Comparison of ENCODE assay signal across 18 cellular contexts in genomic region chr17:77327181-77327565, GRCh38.
A peak's percentile ranks its signal among the peaks of the same experiment; 100 is the strongest.
DNase-seq lines count a peak whose midpoint lies in the region; ATAC-seq and TF ChIP-seq lines count a peak whose summit lies in the region.
"Had no signal": no experiment of that assay in that cellular context is flagged by ENCODE, and none has a peak within 500 bp of the region (broad histone marks: within the 10 kb centered on the region; RNA-seq: fewer than 3 reads in every experiment).

No MANE protein-coding gene starts in this region.

- H3K9ac ChIP-seq in BLaER1 = no peak overlapping the region
- H3K9ac ChIP-seq in endodermal cell (ENCODE audit: extremely low read depth, low read length, poor library complexity, severe bottlenecking) = no peak overlapping the region
- H3K9ac ChIP-seq in neural progenitor cell = no peak overlapping the region

- H3K4me1 ChIP-seq in BLaER1 = peaks cover 100% of the 10 kb centered on the region
- H3K4me1 ChIP-seq in endodermal cell (ENCODE audit: control insufficient read depth, insufficient read depth, low read length) = no peaks in the 10 kb centered on the region
- peaks cover 11% of the 10 kb centered on the region for H3K4me1 ChIP-seq in neural progenitor cell
- H3K4me1 ChIP-seq in CD8-positive, alpha-beta T cell (ENCODE audit: insufficient read depth, low read length) = peaks cover 61% of the 10 kb centered on the region

- peak overlapping the region; percentile 100 for H3K4me2 ChIP-seq in BLaER1
- no peak overlapping the region for H3K4me2 ChIP-seq in neural progenitor cell

- H3K36me3 ChIP-seq in BLaER1 (no peaks in the 10 kb centered on the region), H7 (replicated peaks; ENCODE audit: control insufficient read depth, insufficient read depth, low read length) (no peaks in the 10 kb centered on the region), endodermal cell (ENCODE audit: control insufficient read depth, insufficient read depth, low read length) (no peaks in the 10 kb centered on the region), neural progenitor cell (no peaks in the 10 kb centered on the region)
- no peaks in the 10 kb centered on the region for H3K36me3 ChIP-seq in CD8-positive, alpha-beta T cell (ENCODE audit: insufficient read depth, low read length)
- H3K36me3 ChIP-seq: BE2C had no signal

- POLR2A ChIA-PET in CD8-positive, alpha-beta T cell (lab: Charles Lee) = interaction anchor here (1.0 to 1.5 kb wide), 3 partner anchors 73 to 118 kb away, joined by 3 read pairs; no protein-coding TSS in a partner anchor

- H3K36me3 Mint-ChIP-seq in endodermal cell (ENCODE audit: low read depth) (peaks cover 3% of the 10 kb centered on the region), neural progenitor cell (no peaks in the 10 kb centered on the region)
- no peaks in the 10 kb centered on the region for H3K36me3 Mint-ChIP-seq in CD8-positive, alpha-beta T cell
- H3K36me3 Mint-ChIP-seq: activated naive CD8-positive, alpha-beta T cell had no signal

- H3K9me3 ChIP-seq in BLaER1 = no peaks in the 10 kb centered on the region
- H3K9me3 ChIP-seq in endodermal cell (ENCODE audit: control insufficient read depth, low read length) = no peaks in the 10 kb centered on the region
- H3K9me3 ChIP-seq in neural progenitor cell (ENCODE audit: low read depth) = no peaks in the 10 kb centered on the region
- no peaks in the 10 kb centered on the region for H3K9me3 ChIP-seq in CD8-positive, alpha-beta T cell (ENCODE audit: low read length)
- H3K9me3 ChIP-seq: BE2C had no signal

- H3K27me3 Mint-ChIP-seq in endodermal cell (ENCODE audit: insufficient read depth) (no peaks in the 10 kb centered on the region), neural progenitor cell (ENCODE audit: insufficient read depth, low read depth) (peaks cover 7% of the 10 kb centered on the region)
- H3K27me3 Mint-ChIP-seq in CD8-positive, alpha-beta T cell (ENCODE audit: low read depth) = no peaks in the 10 kb centered on the region
- H3K27me3 Mint-ChIP-seq: activated naive CD8-positive, alpha-beta T cell had no signal

- H4K20me1 ChIP-seq in BLaER1 (peaks cover 56% of the 10 kb centered on the region), neural progenitor cell (ENCODE audit: low read depth) (no peaks in the 10 kb centered on the region)

- 86 to 97% methylated on average over 2 to 11 of the region's 11 CpGs for WGBS in endodermal cell (ENCODE audit: insufficient coverage in 1 of 2, insufficient read length in 1 of 2), 2 experiments

- no peak overlapping the region for H2AFZ ChIP-seq in neural progenitor cell (replicated peaks)

- ATAC-seq in HG03045 (IDR thresholded peaks at IDR 0.05; ENCODE audit: unreplicated experiment) = no peak
- no peak for ATAC-seq in CD8-positive, alpha-beta T cell
- ATAC-seq: foreskin keratinocyte; HCT116; stimulated activated effector memory CD8-positive, alpha-beta T cell treated with anti-CD3 and anti-CD28 coated beads, Interleukin-12 subunit alpha, Interleukin-12 subunit beta, amount 100 ng/mL, for 72 hours had no signal

- no peaks in the 10 kb centered on the region for H3F3A ChIP-seq in neural progenitor cell (ENCODE audit: low read depth)

- H3K4me3 ChIP-seq in BLaER1 = no peak overlapping the region
- no peak overlapping the region for H3K4me3 ChIP-seq in H7 (ENCODE audit: insufficient read depth, low read depth, low read length)
- no peak overlapping the region for H3K4me3 ChIP-seq in endodermal cell (ENCODE audit: low read length)
- no peak overlapping the region for H3K4me3 ChIP-seq in neural progenitor cell
- H3K4me3 ChIP-seq in CD8-positive, alpha-beta T cell (ENCODE audit: low read depth, low read length) = no peak overlapping the region
- H3K4me3 ChIP-seq: SK-N-MC, skin epidermis had no signal

- peak; percentile 46 for DNase-seq in H7
- peak; percentile 46 for DNase-seq in endodermal cell
- no peak for DNase-seq in neural progenitor cell (ENCODE audit: low spot score)
- DNase-seq in DMS53 (lab: John Stamatoyannopoulos, UW) = no peak
- DNase-seq in CD8-positive, alpha-beta T cell = no peak
- DNase-seq in superior temporal gyrus (ENCODE audit: extremely low spot score) = no peak
- DNase-seq: BE2C, foreskin keratinocyte, NCI-H1105 treated with DMSO at 0.1 percent for 48 hours, NCI-H226, nucleus accumbens had no signal

- H3K4me3 Mint-ChIP-seq in endodermal cell = no peak overlapping the region
- no peak overlapping the region for H3K4me3 Mint-ChIP-seq in neural progenitor cell
- no peak overlapping the region for H3K4me3 Mint-ChIP-seq in CD8-positive, alpha-beta T cell
- H3K4me3 Mint-ChIP-seq: stimulated activated effector memory CD8-positive, alpha-beta T cell treated with anti-CD3 and anti-CD28 coated beads, Interleukin-12 subunit alpha, Interleukin-12 subunit beta, amount 100 ng/mL, for 72 hours had no signal

- H3K27ac Mint-ChIP-seq in endodermal cell = no peak overlapping the region
- peak overlapping the region; percentile 21 for H3K27ac Mint-ChIP-seq in neural progenitor cell
- no peak overlapping the region for H3K27ac Mint-ChIP-seq in CD8-positive, alpha-beta T cell
- H3K27ac Mint-ChIP-seq: stimulated activated effector memory CD8-positive, alpha-beta T cell treated with anti-CD3 and anti-CD28 coated beads, Interleukin-12 subunit alpha, Interleukin-12 subunit beta, amount 100 ng/mL, for 72 hours had no signal

- H3K27ac ChIP-seq in BLaER1 (no peak overlapping the region), endodermal cell (ENCODE audit: low read depth, low read length) (no peak overlapping the region), neural progenitor cell (no peak overlapping the region)
- H3K27ac ChIP-seq in CD8-positive, alpha-beta T cell (ENCODE audit: low read depth, low read length) = no peak overlapping the region
- H3K27ac ChIP-seq: foreskin keratinocyte, SK-N-MC had no signal

- H3K79me2 ChIP-seq in neural progenitor cell (ENCODE audit: low read depth) = no peaks in the 10 kb centered on the region

- intact Hi-C loops in CD8-positive, alpha-beta T cell (cut with DNase I, micrococcal nuclease) = no loop called here

- peaks cover 12% of the 10 kb centered on the region for H3K4me1 Mint-ChIP-seq in endodermal cell
- peaks cover 46% of the 10 kb centered on the region for H3K4me1 Mint-ChIP-seq in neural progenitor cell
- peaks cover 57% of the 10 kb centered on the region for H3K4me1 Mint-ChIP-seq in CD8-positive, alpha-beta T cell (ENCODE audit: low read depth)

- TF ChIP-seq CTCF in endodermal cell (conservative IDR thresholded peaks at IDR 0.05) (no peak), neural progenitor cell (IDR thresholded peaks at IDR 0.05) (no peak)
- no peak for TF ChIP-seq CTCF in CD8-positive, alpha-beta T cell (IDR thresholded peaks at IDR 0.05)

- CTCF ChIA-PET in CD8-positive, alpha-beta T cell (lab: Charles Lee) = interaction anchor here (1.0 to 1.2 kb wide), 3 partner anchors 102 to 459 kb away, joined by 3 to 5 read pairs (median 4); partner anchors contain the start of gene MGAT5B

- H3K27me3 ChIP-seq in BLaER1 (no peaks in the 10 kb centered on the region), H7 (ENCODE audit: control insufficient read depth, insufficient read depth, low read length) (no peaks in the 10 kb centered on the region), endodermal cell (ENCODE audit: control insufficient read depth, insufficient read depth, low read length, poor library complexity, severe bottlenecking) (no peaks in the 10 kb centered on the region), neural progenitor cell (no peaks in the 10 kb centered on the region)
- H3K27me3 ChIP-seq in CD8-positive, alpha-beta T cell (ENCODE audit: insufficient read depth, low read length) = no peaks in the 10 kb centered on the region
- H3K27me3 ChIP-seq: BE2C, foreskin keratinocyte had no signal

- H3K9me3 Mint-ChIP-seq in endodermal cell (no peaks in the 10 kb centered on the region), neural progenitor cell (no peaks in the 10 kb centered on the region)
- H3K9me3 Mint-ChIP-seq in CD8-positive, alpha-beta T cell = no peaks in the 10 kb centered on the region
- H3K9me3 Mint-ChIP-seq: stimulated activated effector memory CD8-positive, alpha-beta T cell treated with anti-CD3 and anti-CD28 coated beads, Interleukin-12 subunit alpha, Interleukin-12 subunit beta, amount 100 ng/mL, for 72 hours had no signal

Comparison
In these comparisons a context has a peak if more than half of its experiments do, and no peak if none do; other contexts are left out.
1. DNase-seq: peak in H7 (single experiment) and endodermal cell (single experiment); none in neural progenitor cell (single experiment), DMS53 (single experiment), CD8-positive, alpha-beta T cell (0 of 7) and superior temporal gyrus (single experiment).